Comparison of ENCODE assay signal across 29 cellular contexts in the genomic region with DNA sequence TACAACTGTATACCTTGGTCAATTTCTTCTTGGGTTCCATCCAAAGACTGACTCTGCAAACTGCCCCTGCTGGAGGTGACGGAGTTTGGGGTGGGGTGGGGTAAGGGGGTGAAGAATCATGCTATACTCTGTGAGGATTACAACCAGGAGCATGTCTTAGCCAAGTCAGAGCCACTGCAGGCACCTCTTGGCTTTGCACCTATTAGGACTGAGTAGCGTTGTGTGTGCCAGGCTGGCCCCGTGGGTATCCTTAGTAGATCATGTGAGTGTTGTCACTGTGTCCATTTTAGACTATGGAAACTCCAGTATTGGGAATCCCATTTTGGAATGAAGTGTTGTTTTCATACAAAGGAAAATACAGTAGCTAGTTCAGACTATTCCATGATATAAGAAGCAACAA. TPM values are rescaled to one million over a fixed set of nuclear protein-coding genes. Genes with fewer than 3 reads are reported as not detected.
"Had no signal": no experiment of that assay in that cellular context is flagged by ENCODE, and none has a peak within 500 bp of the region (broad histone marks: within the 10 kb centered on the region; RNA-seq: fewer than 3 reads in every experiment).

No MANE protein-coding gene starts in this region.

- H3K4me1 ChIP-seq: neural progenitor cell had no signal

- H2AFZ ChIP-seq: hepatocyte, neural progenitor cell had no signal

- H3K27ac ChIP-seq: hepatocyte, neural progenitor cell, neutrophil, ovary, stomach, suprapubic skin, thoracic aorta, tibial artery had no signal

- H3K27me3 ChIP-seq: neural progenitor cell, neutrophil, ovary, stomach, suprapubic skin, tibial artery, uterus had no signal

- H3K9ac ChIP-seq: neural progenitor cell had no signal

- DNase-seq: islet precursor cell; mesendoderm; naive B cell; natural killer cell; nephron progenitor cell; occipital lobe; ovary; retina; right cardiac atrium; stimulated activated CD4-positive, alpha-beta T cell treated with anti-CD3 and anti-CD28 coated beads, Interleukin-12 subunit alpha, Interleukin-12 subunit beta, amount 100 ng/mL, for 4 hours; stimulated activated CD4-positive, alpha-beta T cell treated with anti-CD3 and anti-CD28 coated beads, Interleukin-15, amount 100 ng/mL, for 24 hours; stimulated activated CD4-positive, alpha-beta T cell treated with anti-CD3 and anti-CD28 coated beads, Interleukin-2, amount 100 ng/mL, for 24 hours; stimulated activated CD4-positive, alpha-beta T cell treated with anti-CD3 and anti-CD28 coated beads, Interleukin-4, amount 100 ng/mL, for 1 hour; stimulated activated naive B cell treated with anti-CD40 and anti-IgM and Interleukin-4, amounts not matched to agents 10 μg/mL and 1 μg/mL and 100 μg/mL, for 72 hours; stimulated activated naive CD8-positive, alpha-beta T cell treated with anti-CD3 and anti-CD28 coated beads, Interleukin-15, Interleukin-2, amounts not matched to agents 100 U/mL and 50 U/mL, for 24 hours; stomach; tibial artery; trophoblast cell; uterus had no signal

- H3K36me3 ChIP-seq: neural progenitor cell, neutrophil, ovary, stomach, suprapubic skin, thoracic aorta, tibial artery, uterus had no signal

- H3K4me2 ChIP-seq: hepatocyte, neural progenitor cell had no signal

- H3K4me3 ChIP-seq: hepatocyte, lung, neural progenitor cell, ovary, skin epidermis, stomach, suprapubic skin, thoracic aorta, tibial artery, uterus had no signal

- ATAC-seq: right cardiac atrium; sciatic nerve; stimulated activated naive CD8-positive, alpha-beta T cell treated with anti-CD3 and anti-CD28 coated beads, Interleukin-15, Interleukin-2, amounts not matched to agents 100 U/mL and 50 U/mL, for 24 hours had no signal

- H3K9me3 ChIP-seq: neutrophil, ovary, stomach, suprapubic skin, thoracic aorta, tibial artery, uterus had no signal

- H3K79me2 ChIP-seq: hepatocyte had no signal

RNA-seq across cellular contexts. Expression of a gene that starts 37.8 kb away (rescaled TPM):
- total RNA-seq: mononuclear cell, progenitor cell of endocrine pancreas had no signal
